8 cellular contexts compared by ENCODE assay signal in the genomic region with DNA sequence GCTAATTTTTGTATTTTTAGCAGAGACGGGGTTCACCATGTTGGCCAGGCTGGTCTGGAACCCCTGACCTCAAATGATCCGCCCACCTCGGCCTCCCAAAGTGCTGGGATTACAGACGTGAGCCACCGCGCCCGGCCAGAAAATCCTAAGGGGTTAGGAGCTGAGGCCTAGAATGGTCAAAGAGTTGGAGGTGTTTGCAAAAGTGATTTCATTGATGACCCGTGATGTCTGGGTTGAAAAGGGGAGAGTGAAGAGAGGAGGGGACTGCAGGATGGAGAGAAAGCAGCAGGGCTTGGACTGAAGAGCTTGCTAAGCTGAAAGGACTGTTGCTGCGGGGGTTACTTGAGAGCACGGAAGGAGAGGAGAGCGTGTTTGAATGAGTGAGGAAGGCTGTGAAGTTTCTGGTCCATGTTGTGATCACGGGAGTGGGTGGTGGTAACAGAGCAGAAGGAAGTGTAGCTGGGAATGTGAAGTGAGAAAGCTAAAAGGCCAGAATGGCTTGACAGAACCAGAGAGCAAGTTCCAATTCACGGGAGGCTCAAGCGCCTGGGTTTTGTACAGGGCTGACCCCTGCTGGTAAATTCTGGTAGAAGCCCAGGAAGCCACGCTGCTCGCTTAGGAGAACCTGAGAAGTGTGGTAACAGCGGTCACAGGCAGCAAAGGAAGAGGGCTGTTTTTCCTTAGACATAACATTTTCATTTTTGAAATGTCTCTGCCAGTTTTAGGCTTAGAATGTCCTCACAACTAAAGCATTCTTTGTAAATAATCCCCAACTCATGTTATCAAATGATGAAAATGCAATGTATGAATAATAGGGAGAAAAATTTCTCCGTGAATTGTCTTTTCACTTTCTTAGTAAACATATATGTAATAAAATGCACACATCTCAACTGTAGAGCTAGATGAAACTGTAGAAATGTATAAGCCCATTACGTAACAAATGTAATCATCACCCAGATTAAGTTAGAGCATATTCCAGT. TPM values are rescaled to one million over a fixed set of nuclear protein-coding genes. Genes with fewer than 3 reads are reported as not detected.
DNase-seq lines count a peak whose midpoint lies in the region; ATAC-seq lines count a peak whose summit lies in the region.

No MANE protein-coding gene starts in this region.

- ATAC-seq in HG03196 (IDR thresholded peaks at IDR 0.05; ENCODE audit: unreplicated experiment), result peak; percentile 82

- H3K27me3 ChIP-seq in endocrine pancreas (ENCODE audit: control insufficient read depth, insufficient read depth, low read length), result no peaks in the 10 kb centered on the region

- H3K4me3 ChIP-seq in endocrine pancreas (ENCODE audit: control insufficient read depth, insufficient read depth, low read length) (no peak overlapping the region), mesodermal cell (ENCODE audit: extremely low read depth, insufficient read depth, low read length, poor library complexity, severe bottlenecking) (no peak overlapping the region)

- 56 to 70% methylated on average over 14 to 17 of the region's 19 CpGs for WGBS in mesodermal cell (ENCODE audit: insufficient coverage in 2 of 2), 2 experiments

- DNase-seq in activated gamma-delta T cell treated with Interleukin-2 at 50 U/mL for 16 hours (peak; percentile 58), activated gamma-delta T cell (lab: John Stamatoyannopoulos, UW) (no peak), NOMO-1 (lab: John Stamatoyannopoulos, UW; ENCODE audit: unreplicated experiment in 2 of 2) (peak; percentile 77)
- DNase-seq in activated CD8-positive, alpha-beta memory T cell treated with anti-CD3 and anti-CD28 coated beads for 4 hours (ENCODE audit: low read depth in 2 of 2), result peak; percentile 23 to 28
- DNase-seq in stimulated activated CD8-positive, alpha-beta memory T cell treated with anti-CD3 and anti-CD28 coated beads, Interleukin-15, amount 100 ng/mL, for 4 hours (ENCODE audit: low read depth in 2 of 2), result peak; percentile 16 to 20

- peak overlapping the region; percentile 67 for H3K9ac ChIP-seq in endocrine pancreas (ENCODE audit: control insufficient read depth, insufficient read depth, low read length)

- no peaks in the 10 kb centered on the region for H3K4me1 ChIP-seq in endocrine pancreas (ENCODE audit: control insufficient read depth, insufficient read depth, low read length)
- peaks cover 12% of the 10 kb centered on the region for H3K4me1 ChIP-seq in mesodermal cell (ENCODE audit: control insufficient read depth, insufficient read depth, low read length, poor library complexity, severe bottlenecking)

- H3K9me3 ChIP-seq in endocrine pancreas (ENCODE audit: control insufficient read depth, low read length) (no peaks in the 10 kb centered on the region), mesodermal cell (ENCODE audit: control insufficient read depth, low read length) (no peaks in the 10 kb centered on the region)

- H3K27ac ChIP-seq in mesodermal cell (ENCODE audit: low read depth, low read length, severe bottlenecking), result peak overlapping the region; percentile 18

- H3K36me3 ChIP-seq in endocrine pancreas (ENCODE audit: control insufficient read depth, insufficient read depth, low read length) (no peaks in the 10 kb centered on the region), mesodermal cell (ENCODE audit: control insufficient read depth, insufficient read depth, low read length) (no peaks in the 10 kb centered on the region)

RNA-seq across cellular contexts. Expression of gene ACTR2, which starts 40.5 kb away (rescaled TPM):
- polyA plus RNA-seq in mesodermal cell (2013, experiment 1 of 2), result 186 TPM
- polyA plus RNA-seq in mesodermal cell (2013, experiment 2 of 2), result 195 TPM

RNA-seq across cellular contexts. Expression of gene RAB1A, which starts 57.3 kb away (rescaled TPM):
- 244 TPM for polyA plus RNA-seq in mesodermal cell (2013, experiment 1 of 2)
- polyA plus RNA-seq in mesodermal cell (2013, experiment 2 of 2), result 238 TPM
